In genomic region chr2:52861606-52862005, GRCh38 we compare ENCODE assay signal across 26 cellular contexts.
"Had no signal": no experiment of that assay in that cellular context is flagged by ENCODE, and none has a peak within 500 bp of the region (broad histone marks: within the 10 kb centered on the region; RNA-seq: fewer than 3 reads in every experiment).

No MANE protein-coding gene starts in this region.

- H3K27ac ChIP-seq: heart left ventricle, left ventricle myocardium inferior, neutrophil, psoas muscle, suprapubic skin, tibial artery had no signal

- H3K27me3 Mint-ChIP-seq: activated CD4-positive, alpha-beta T cell treated with anti-CD3 and anti-CD28 coated beads for 36 hours; brain; stimulated activated naive B cell treated with anti-CD40 and anti-IgM and Interleukin-4, amounts not matched to agents 10 μg/mL and 1 μg/mL and 100 μg/mL, for 72 hours had no signal

- H3K4me3 Mint-ChIP-seq: activated CD4-positive, alpha-beta T cell treated with anti-CD3 and anti-CD28 coated beads for 36 hours; activated T-cell treated with anti-CD3 and anti-CD28 coated beads, Interleukin-2, amount 50 U/mL, for 72 hours; brain; endodermal cell; immature natural killer cell; nephron; stimulated activated naive B cell treated with anti-CD40 and anti-IgM and Interleukin-4, amounts not matched to agents 10 μg/mL and 1 μg/mL and 100 μg/mL, for 72 hours had no signal

- DNase-seq: activated CD4-positive, alpha-beta T cell treated with anti-CD3 and anti-CD28 coated beads for 36 hours; activated CD4-positive, CD25-positive, alpha-beta regulatory T cell; activated naive CD4-positive, alpha-beta T cell; activated T-cell treated with anti-CD3 and anti-CD28 coated beads for 4 hours; activated T-cell treated with anti-CD3 and anti-CD28 coated beads, Interleukin-2, amount 50 U/mL, for 72 hours; aorta; caudate nucleus; endodermal cell; foreskin fibroblast; heart left ventricle; hypothalamus; immature natural killer cell; left ventricle myocardium inferior; psoas muscle; right cardiac atrium; stimulated activated CD4-positive, alpha-beta T cell treated with anti-CD3 and anti-CD28 coated beads, Interleukin-15, amount 100 ng/mL, for 24 hours; stimulated activated CD4-positive, alpha-beta T cell treated with anti-CD3 and anti-CD28 coated beads, Interleukin-2, amount 100 ng/mL, for 24 hours; stimulated activated naive B cell treated with anti-CD40 and anti-IgM and Interleukin-4, amounts not matched to agents 10 μg/mL and 1 μg/mL and 100 μg/mL, for 72 hours; tibial artery had no signal

- H3K4me1 Mint-ChIP-seq: activated CD4-positive, alpha-beta T cell treated with anti-CD3 and anti-CD28 coated beads for 36 hours; endodermal cell; immature natural killer cell; stimulated activated naive B cell treated with anti-CD40 and anti-IgM and Interleukin-4, amounts not matched to agents 10 μg/mL and 1 μg/mL and 100 μg/mL, for 72 hours had no signal

- H3K27me3 ChIP-seq: heart left ventricle, neutrophil, suprapubic skin, tibial artery had no signal

- H3K27ac Mint-ChIP-seq: activated CD4-positive, alpha-beta T cell treated with anti-CD3 and anti-CD28 coated beads for 36 hours; activated naive CD4-positive, alpha-beta T cell treated with anti-CD3 and anti-CD28 coated beads, Interleukin-2, amount 50 U/mL, for 72 hours; activated T-cell treated with anti-CD3 and anti-CD28 coated beads, Interleukin-2, amount 50 U/mL, for 72 hours; brain; endodermal cell; immature natural killer cell; nephron; stimulated activated naive B cell treated with anti-CD40 and anti-IgM and Interleukin-4, amounts not matched to agents 10 μg/mL and 1 μg/mL and 100 μg/mL, for 72 hours had no signal

- H3K36me3 Mint-ChIP-seq: activated naive CD4-positive, alpha-beta T cell treated with anti-CD3 and anti-CD28 coated beads, Interleukin-2, amount 50 U/mL, for 72 hours; brain; immature natural killer cell; stimulated activated naive B cell treated with anti-CD40 and anti-IgM and Interleukin-4, amounts not matched to agents 10 μg/mL and 1 μg/mL and 100 μg/mL, for 72 hours had no signal

- H3K9me3 ChIP-seq: heart left ventricle, left ventricle myocardium inferior, neutrophil, psoas muscle, suprapubic skin, tibial artery had no signal

- H3K9me3 Mint-ChIP-seq: activated T-cell treated with anti-CD3 and anti-CD28 coated beads, Interleukin-2, amount 50 U/mL, for 72 hours; brain; endodermal cell; nephron had no signal

- H3K4me1 ChIP-seq: psoas muscle, suprapubic skin, tibial artery had no signal

- ATAC-seq: activated CD4-positive, alpha-beta T cell treated with anti-CD3 and anti-CD28 coated beads for 36 hours; activated naive CD4-positive, alpha-beta T cell treated with anti-CD3 and anti-CD28 coated beads, Interleukin-2, amount 50 U/mL, for 72 hours; activated T-cell treated with anti-CD3 and anti-CD28 coated beads, Interleukin-2, amount 50 U/mL, for 72 hours; esophagus mucosa; heart left ventricle; psoas muscle; right cardiac atrium; stimulated activated naive B cell treated with anti-CD40 and anti-IgM and Interleukin-4, amounts not matched to agents 10 μg/mL and 1 μg/mL and 100 μg/mL, for 72 hours had no signal

- H3K4me3 ChIP-seq: heart left ventricle, left ventricle myocardium inferior, lung, psoas muscle, suprapubic skin, tibial artery had no signal

- H3K36me3 ChIP-seq: heart left ventricle, left ventricle myocardium inferior, neutrophil, suprapubic skin, tibial artery had no signal
